1 cellular context compared by ENCODE assay signal in genomic region chr3:14792691-14793121, GRCh38.
TF ChIP-seq lines count a peak whose summit lies in the region.

No MANE protein-coding gene starts in this region.

TF ChIP-seq in GM23338, 12 proteins besides CTCF, POLR2A, EP300 and RAD21 (continued from another document):
- TF ChIP-seq REST (IDR thresholded peaks at IDR 0.05; ENCODE audit: unreplicated experiment) = no peak
- no peak for TF ChIP-seq ZNF114 (CRISPR knock-in tag; IDR thresholded peaks at IDR 0.05)
- TF ChIP-seq ZNF331 (CRISPR knock-in tag; IDR thresholded peaks at IDR 0.05; ENCODE audit: low read depth) = no peak
- TF ChIP-seq EZH2 (IDR thresholded peaks at IDR 0.05; ENCODE audit: low read depth, unreplicated experiment) = no peak
- TF ChIP-seq POLR2AphosphoS5 (IDR thresholded peaks at IDR 0.05; ENCODE audit: low read depth) = no peak
- TF ChIP-seq NANOG (IDR thresholded peaks at IDR 0.05; ENCODE audit: borderline replicate concordance) = no peak
- TF ChIP-seq ETS1 (IDR thresholded peaks at IDR 0.05) = no peak
